8 cellular contexts compared by ENCODE assay signal in genomic region chr3:31979006-31979697, GRCh38. TPM values are rescaled to one million over a fixed set of nuclear protein-coding genes. Genes with fewer than 3 reads are reported as not detected.
DNase-seq lines count a peak whose midpoint lies in the region; ATAC-seq, FAIRE-seq and TF ChIP-seq lines count a peak whose summit lies in the region.

No MANE protein-coding gene starts in this region.

- no peak overlapping the region for H4K5ac ChIP-seq in IMR-90 (ENCODE audit: low read depth, low read length)

- no peak overlapping the region for H3K18ac ChIP-seq in IMR-90 (ENCODE audit: low read depth, low read length)

- peak overlapping the region; percentile 87 to 97; a peak in 4 of 6 replicates for H3K27ac ChIP-seq in A549
- no peak overlapping the region for H3K27ac ChIP-seq in IMR-90 (ENCODE audit: insufficient read depth, low read length)
- H3K27ac ChIP-seq in esophagus squamous epithelium: no peak overlapping the region
- no peak overlapping the region for H3K27ac ChIP-seq in brain microvascular endothelial cell

- in situ Hi-C loops in IMR-90 (cut with MboI; ENCODE audit: low sequenced_read_pairs): no loop called here
- in situ Hi-C loops in brain microvascular endothelial cell (cut with HindIII; ENCODE audit: low pct_ligation_motif_present, low sequenced_read_pairs): no loop called here

- WGBS in A549 (ENCODE audit: missing lambda C conversion rate): 85% methylated on average over 5 of the region's 5 CpGs
- WGBS in IMR-90 (ENCODE audit: extremely low coverage in 2 of 2, insufficient read length in 1 of 2), 2 experiments: 100% methylated on average over 1 of the region's 5 CpGs; no CpG with 5 or more reads in 1 of the 2 experiments
- 50 to 56% methylated on average over 5 of the region's 5 CpGs for WGBS in esophagus squamous epithelium, 2 donors

- H3K4me2 ChIP-seq in A549 (peak overlapping the region; percentile 91), IMR-90 (ENCODE audit: low read depth, low read length) (peak overlapping the region; percentile 87)

- H2AK5ac ChIP-seq in IMR-90 (ENCODE audit: low read depth, low read length): no peak overlapping the region; the same call in 1 of the 2 replicates

- no peaks in the 10 kb centered on the region; the same call in 1 of the 2 replicates for H4K20me1 ChIP-seq in IMR-90 (ENCODE audit: insufficient read depth, low read length)

- H3K4me1 ChIP-seq in A549 (peaks cover 26% of the 10 kb centered on the region), IMR-90 (ENCODE audit: control insufficient read depth, insufficient read depth, low read length) (no peaks in the 10 kb centered on the region; the same call in 1 of the 2 replicates), esophagus squamous epithelium (peaks cover 9 to 53% (median 12%) of the 10 kb centered on the region in 3 donors)

- FAIRE-seq in A549 (lab: Jason Lieb, UNC): no peak

- no peak overlapping the region for H2BK120ac ChIP-seq in IMR-90 (ENCODE audit: low read depth, low read length)

- H4K8ac ChIP-seq in IMR-90 (ENCODE audit: low read depth in 2 of 2, low read length in 2 of 2): no peak overlapping the region

- intact Hi-C loops in IMR-90 (cut with micrococcal nuclease) (no loop called here), esophagus squamous epithelium (cut with DNase I) (no loop called here)

- no peaks in the 10 kb centered on the region for H3K27me3 ChIP-seq in IMR-90 (ENCODE audit: control insufficient read depth, insufficient read depth, low read length)
- peaks cover 0 to 6% (median 0%) of the 10 kb centered on the region in 4 donors for H3K27me3 ChIP-seq in esophagus squamous epithelium
- H3K27me3 ChIP-seq in brain microvascular endothelial cell (replicated peaks): no peaks in the 10 kb centered on the region

- H4K91ac ChIP-seq in IMR-90 (ENCODE audit: insufficient read depth, low read depth, low read length): no peak overlapping the region

- H3K9ac ChIP-seq in IMR-90 (ENCODE audit: low read depth, low read length): no peak overlapping the region

- POLR2A ChIA-PET in A549 (lab: Yijun Ruan, JAX) (no interaction called here), IMR-90 (lab: Charles Lee; ENCODE audit: unreplicated experiment) (no interaction called here)

- no peak for DNase-seq in A549 (ENCODE audit: low read depth in 1 of 2, low spot score in 1 of 2)
- no peak for DNase-seq in IMR-90
- DNase-seq in esophagus squamous epithelium (lab: John Stamatoyannopoulos, UW): no peak
- DNase-seq in brain microvascular endothelial cell: no peak
- DNase-seq in DMS 273 treated with DMSO at 0.1 percent for 48 hours (lab: John Stamatoyannopoulos, UW): no peak

- no peak for TF ChIP-seq RAD21 in A549 (conservative IDR thresholded peaks at IDR 0.05 in 1 of 2, IDR thresholded peaks at IDR 0.05 in 1 of 2)
- TF ChIP-seq RAD21 in IMR-90 (IDR thresholded peaks at IDR 0.05; ENCODE audit: low read length): no peak

- peak overlapping the region; percentile 91 for H3K14ac ChIP-seq in IMR-90 (replicated peaks; ENCODE audit: low read depth, low read length)

- H2AK9ac ChIP-seq in IMR-90 (replicated peaks; ENCODE audit: low read depth, low read length, poor library complexity): no peak overlapping the region

- BruUV-seq in IMR-90 (replicated peaks; lab: Mats Ljungman, UMichigan): no TSS peak

- no peak overlapping the region for H2BK5ac ChIP-seq in IMR-90 (ENCODE audit: low read depth, low read length, poor library complexity, severe bottlenecking)

- no peak overlapping the region; the same call in 1 of the 2 replicates for H2BK20ac ChIP-seq in IMR-90 (ENCODE audit: low read depth, low read length)

- peak overlapping the region; percentile 76; the same call in 1 of the 2 replicates for H3K4ac ChIP-seq in IMR-90 (ENCODE audit: low read depth, low read length)

- peak overlapping the region; percentile 94 for H3K4me3 ChIP-seq in A549
- H3K4me3 ChIP-seq in IMR-90 (ENCODE audit: insufficient read depth, low read depth, low read length): no peak overlapping the region
- H3K4me3 ChIP-seq in esophagus squamous epithelium: peak overlapping the region in 3 of 4 donors; percentile 69 to 91 (median 85)
- H3K4me3 ChIP-seq in brain microvascular endothelial cell (ENCODE audit: low read depth, low read length): no peak overlapping the region

- no peak for ATAC-seq in A549
- ATAC-seq in GM19395 (IDR thresholded peaks at IDR 0.05; ENCODE audit: unreplicated experiment): peak; percentile 66
- ATAC-seq in IMR-90 (ENCODE audit: low read depth): no peak
- ATAC-seq in GM21447 (IDR thresholded peaks at IDR 0.05; ENCODE audit: unreplicated experiment): no peak
- ATAC-seq in GM21737 (IDR thresholded peaks at IDR 0.05; ENCODE audit: unreplicated experiment): no peak

- TF ChIP-seq CTCF in A549 (IDR thresholded peaks at IDR 0.05) (no peak), IMR-90 (conservative IDR thresholded peaks at IDR 0.05; ENCODE audit: low read depth, low read length) (no peak), esophagus squamous epithelium (IDR thresholded peaks at IDR 0.05) (no peak), brain microvascular endothelial cell (IDR thresholded peaks at IDR 0.05; ENCODE audit: low read depth, low read length, missing control alignments) (no peak)

- H3K56ac ChIP-seq in IMR-90 (ENCODE audit: extremely low read depth, insufficient read depth, low read length): no peak overlapping the region

- TF ChIP-seq POLR2A in A549 (IDR thresholded peaks at IDR 0.05; ENCODE audit: low read length) (no peak), IMR-90 (IDR thresholded peaks at IDR 0.05; ENCODE audit: low read depth, low read length) (no peak), esophagus squamous epithelium (IDR thresholded peaks at IDR 0.05) (no peak)

- no peaks in the 10 kb centered on the region for H3K36me3 ChIP-seq in IMR-90 (ENCODE audit: control insufficient read depth, insufficient read depth, low read length)
- H3K36me3 ChIP-seq in esophagus squamous epithelium: no peaks in the 10 kb centered on the region
- H3K36me3 ChIP-seq in brain microvascular endothelial cell (replicated peaks): no peaks in the 10 kb centered on the region

- 0 out of 3 replicates have a peak overlapping the region, but pooled peaks have one; percentile 26 for H2BK15ac ChIP-seq in IMR-90 (ENCODE audit: low read depth, low read length)

- H3K9me1 ChIP-seq in IMR-90 (ENCODE audit: insufficient read depth, low read length): peaks cover 2% of the 10 kb centered on the region; the same call in 1 of the 2 replicates

- peaks cover 6 to 20% of the 10 kb centered on the region in 2 experiments; a peak in 3 of 4 replicates for H3K79me1 ChIP-seq in IMR-90 (ENCODE audit: low read depth in 1 of 2, low read length in 2 of 2)

- no peak for TF ChIP-seq EP300 in A549 (IDR thresholded peaks at IDR 0.05)

- no peak overlapping the region for H2AFZ ChIP-seq in IMR-90 (replicated peaks; ENCODE audit: low read length, poor library complexity)

- dilution Hi-C loops in IMR-90 (cut with HindIII; ENCODE audit: low sequenced_read_pairs, unreplicated experiment): no loop called here

- no peaks in the 10 kb centered on the region for H3K9me3 ChIP-seq in A549
- H3K9me3 ChIP-seq in IMR-90 (ENCODE audit: control insufficient read depth, insufficient read depth, low read length): no peaks in the 10 kb centered on the region
- H3K9me3 ChIP-seq in esophagus squamous epithelium: no peaks in the 10 kb centered on the region

- peak overlapping the region; percentile 87; the same call in 1 of the 2 replicates for H3K23ac ChIP-seq in IMR-90 (ENCODE audit: low read depth, low read length)

- CTCF ChIA-PET in A549 (lab: Yijun Ruan, JAX) (no interaction called here), IMR-90 (lab: Yijun Ruan, JAX) (no interaction called here)

TF ChIP-seq in A549, 52 proteins besides CTCF, POLR2A, EP300 and RAD21:
- TF ChIP-seq EHMT2 (IDR thresholded peaks at IDR 0.05; ENCODE audit: low read depth): no peak
- TF ChIP-seq TP53 (CRISPR knock-in tag; IDR thresholded peaks at IDR 0.05): no peak

TF ChIP-seq in IMR-90, 13 proteins besides CTCF, POLR2A, EP300 and RAD21:
- 0 out of 2 replicates have a peak, but pooled peaks have one; percentile 10 for TF ChIP-seq CEBPB (IDR thresholded peaks at IDR 0.05; ENCODE audit: low read depth, low read length)
- TF ChIP-seq USF2 (IDR thresholded peaks at IDR 0.05; ENCODE audit: low read depth, low read length): no peak

RNA-seq across cellular contexts. Expression of gene OSBPL10, which starts 1.9 kb away (rescaled TPM):
- polyA plus RNA-seq in A549 (2011; rRNA removed) (17.0 and 20.2 TPM in 2 replicates), A549 (2017; fragmentation: RNase III; extraction: RNeasy Plus Mini Kit Qiagen cat#74134 plus additional on column Dnase treatment) (8.8 to 9.7 TPM (median 9.2 TPM) in 3 replicates), IMR-90 (2012; rRNA removed) (8.0 and 10.1 TPM in 2 replicates)
- 7.7 and 10.9 TPM in 2 replicates for polyA plus RNA-seq in A549 (2012; cell fraction: cytosol; rRNA removed)
- polyA plus RNA-seq in A549 (2012; cell fraction: nucleus; rRNA removed): 9.6 and 17.4 TPM in 2 replicates
- 44.9 and 45.5 TPM in 2 replicates for polyA minus RNA-seq in A549 (2011; rRNA and poly(A)+ RNA removed)
- total RNA-seq in IMR-90 (2012; rRNA removed) (7.2 and 9.5 TPM in 2 replicates), esophagus squamous epithelium (10 to 100 TPM; 13.8 to 65.3 (median 41.0) TPM)
- polyA plus RNA-seq in IMR-90 (2012; cell fraction: cytosol; rRNA removed): 2.9 and 5.3 TPM in 2 replicates
- 8.0 and 8.7 TPM in 2 replicates for polyA plus RNA-seq in IMR-90 (2012; cell fraction: nucleus; rRNA removed; ENCODE audit: low replicate concordance)

RNA-seq across cellular contexts. Expression of gene ZNF860, which starts 2.4 kb away (rescaled TPM):
- polyA plus RNA-seq in A549 (2011; rRNA removed): 2.4 and 3.0 TPM in 2 replicates
- polyA plus RNA-seq in A549 (2012; cell fraction: cytosol; rRNA removed): 0.41 and 0.65 TPM in 2 replicates
- 0.21 and 0.22 TPM in 2 replicates for polyA plus RNA-seq in A549 (2012; cell fraction: nucleus; rRNA removed)
- 1.3 to 1.6 TPM (median 1.6 TPM) in 3 replicates for polyA plus RNA-seq in A549 (2017; fragmentation: RNase III; extraction: RNeasy Plus Mini Kit Qiagen cat#74134 plus additional on column Dnase treatment)
- polyA minus RNA-seq in A549 (2011; rRNA and poly(A)+ RNA removed): 3.3 and 4.1 TPM in 2 replicates
- 0.18 and 0.56 TPM in 2 replicates for total RNA-seq in IMR-90 (2012; rRNA removed)
- 0.07 and 0.26 TPM in 2 replicates for polyA plus RNA-seq in IMR-90 (2012; rRNA removed)
- polyA plus RNA-seq in IMR-90 (2012; cell fraction: cytosol; rRNA removed): 0.03 and 0.12 TPM in 2 replicates
- polyA plus RNA-seq in IMR-90 (2012; cell fraction: nucleus; rRNA removed; ENCODE audit: low replicate concordance): 0.11 and 0.40 TPM in 2 replicates
- total RNA-seq in esophagus squamous epithelium: 1 to 10 TPM; 2.5 to 7.2 (median 4.6) TPM

Comparison
In these comparisons a context has a peak if more than half of its experiments do, and no peak if none do; other contexts are left out.
1. H3K27ac ChIP-seq: peak in A549 (2 of 2); none in IMR-90 (single experiment), esophagus squamous epithelium (0 of 4) and brain microvascular endothelial cell (single experiment).
2. H3K4me3 ChIP-seq: peak in A549 (single experiment) and esophagus squamous epithelium (3 of 4); none in IMR-90 (single experiment) and brain microvascular endothelial cell (single experiment).